In genomic region chr22:36590441-36591056, GRCh38 we compare ENCODE assay signal across 22 cellular contexts.
"Had no signal": no experiment of that assay in that cellular context is flagged by ENCODE, and none has a peak within 500 bp of the region (broad histone marks: within the 10 kb centered on the region; RNA-seq: fewer than 3 reads in every experiment).

No MANE protein-coding gene starts in this region.

- H3K4me2 ChIP-seq: hepatocyte had no signal

- H3K27me3 ChIP-seq: pancreas, right lobe of liver had no signal

- H3K9me3 Mint-ChIP-seq: nephron had no signal

- H3K27ac ChIP-seq: epithelial cell of prostate, esophagus muscularis mucosa, gastroesophageal sphincter, hepatocyte, neutrophil, pancreas, prostate gland, right lobe of liver, stomach, thoracic aorta, transverse colon had no signal

- H3K79me2 ChIP-seq: hepatocyte had no signal

- ATAC-seq: gastroesophageal sphincter, pancreas, right lobe of liver had no signal

- H3K36me3 ChIP-seq: esophagus muscularis mucosa, gastroesophageal sphincter, neutrophil, pancreas, prostate gland, right lobe of liver, stomach, thoracic aorta, transverse colon had no signal

- H3K9me3 ChIP-seq: esophagus muscularis mucosa, gastroesophageal sphincter, neutrophil, pancreas, prostate gland, right lobe of liver, stomach, thoracic aorta, transverse colon had no signal

- H3K4me1 ChIP-seq: gastroesophageal sphincter, pancreas, prostate gland, right lobe of liver, transverse colon had no signal

- H3K4me3 Mint-ChIP-seq: naive B cell, nephron had no signal

- H3K36me3 Mint-ChIP-seq: naive B cell had no signal

- H3K4me3 ChIP-seq: esophagus muscularis mucosa, gastroesophageal sphincter, hepatocyte, pancreas, prostate gland, right lobe of liver, stomach, thoracic aorta, transverse colon had no signal

- H2AFZ ChIP-seq: hepatocyte had no signal

- DNase-seq: effector memory CD4-positive, alpha-beta T cell; kidney glomerular epithelial cell; mesendoderm; naive B cell; pancreas; retina; stimulated activated CD4-positive, alpha-beta T cell treated with anti-CD3 and anti-CD28 coated beads, Interleukin-15, amount 100 ng/mL, for 24 hours; stimulated activated CD4-positive, alpha-beta T cell treated with anti-CD3 and anti-CD28 coated beads, Interleukin-2, amount 100 ng/mL, for 24 hours; stimulated activated CD4-positive, alpha-beta T cell treated with anti-CD3 and anti-CD28 coated beads, Interleukin-4, amount 100 ng/mL, for 4 hours; stimulated activated naive CD4-positive, alpha-beta T cell; stomach; substantia nigra; transverse colon had no signal

- H3K27ac Mint-ChIP-seq: nephron had no signal
